In genomic region chr11:73390601-73391565, GRCh38 we compare ENCODE assay signal across 18 cellular contexts. TPM values are rescaled to one million over a fixed set of nuclear protein-coding genes. Genes with fewer than 3 reads are reported as not detected.
DNase-seq lines count a peak whose midpoint lies in the region; ATAC-seq, FAIRE-seq and TF ChIP-seq lines count a peak whose summit lies in the region.
"Had no signal": no experiment of that assay in that cellular context is flagged by ENCODE, and none has a peak within 500 bp of the region (broad histone marks: within the 10 kb centered on the region; RNA-seq: fewer than 3 reads in every experiment).

No MANE protein-coding gene starts in this region.

- TF ChIP-seq EP300 in HepG2 (IDR thresholded peaks at IDR 0.05; ENCODE audit: low read depth in 2 of 2, low read length in 2 of 2) (no peak), HepG2 (CRISPR knock-in tag; IDR thresholded peaks at IDR 0.05; ENCODE audit: borderline replicate concordance) (no peak)

- H2AFZ ChIP-seq in HepG2 (ENCODE audit: low read length), result no peak overlapping the region

- H3K9ac ChIP-seq in HepG2 (ENCODE audit: insufficient read depth, low read depth, low read length), result no peak overlapping the region

- TF ChIP-seq CTCF in activated CD8-positive, alpha-beta T cell treated with anti-CD3 and anti-CD28 coated beads for 36 hours (IDR thresholded peaks at IDR 0.05), result no peak
- TF ChIP-seq CTCF in HL-60 (IDR thresholded peaks at IDR 0.05; ENCODE audit: insufficient read depth, low read length) (no peak), HepG2 (CRISPR knock-in tag; IDR thresholded peaks at IDR 0.05) (no peak)

- in situ Hi-C loops in HepG2 (cut with HindIII; ENCODE audit: extremely low pct_ligation_motif_present, low pct_unique_long_range_greater_than_20kb), result loop anchor here (5.0 kb wide), 2 partner anchors 39 to 99 kb away; no protein-coding TSS in a partner anchor

- no peak for DNase-seq in activated CD8-positive, alpha-beta T cell treated with anti-CD3 and anti-CD28 coated beads, Interleukin-2, amount 10 ng/mL, durations not matched to agents 7 days and 5 days
- DNase-seq in activated CD8-positive, alpha-beta T cell treated with anti-CD3 and anti-CD28 coated beads for 36 hours, result no peak
- no peak for DNase-seq in HL-60 (ENCODE audit: low read depth in 1 of 2, low spot score in 1 of 2)
- DNase-seq in HepG2 (ENCODE audit: low spot score), result no peak
- no peak for DNase-seq in stimulated activated effector memory CD8-positive, alpha-beta T cell treated with anti-CD3 and anti-CD28 coated beads, Interleukin-12 subunit alpha, Interleukin-12 subunit beta, amount 100 ng/mL, for 72 hours (ENCODE audit: low spot score in 2 of 2)
- DNase-seq in DMS 273 treated with DMSO at 0.1 percent for 48 hours (lab: John Stamatoyannopoulos, UW), result no peak
- DNase-seq in HPDE6-E6E7 (ENCODE audit: extremely low spot score), result no peak
- DNase-seq: Kasumi-1, NCI-H1436, NCI-H2029 treated with DMSO at 0.1 percent for 48 hours, NCI-H510A treated with DMSO at 0.1 percent for 48 hours, SJCRH30 had no signal

- H3K4me1 Mint-ChIP-seq in activated CD8-positive, alpha-beta T cell treated with anti-CD3 and anti-CD28 coated beads, Interleukin-2, amount 10 ng/mL, durations not matched to agents 7 days and 5 days (ENCODE audit: low read depth), result peaks cover 43% of the 10 kb centered on the region
- peaks cover 20% of the 10 kb centered on the region for H3K4me1 Mint-ChIP-seq in activated CD8-positive, alpha-beta T cell treated with anti-CD3 and anti-CD28 coated beads for 36 hours (ENCODE audit: low read depth)
- peaks cover 39% of the 10 kb centered on the region for H3K4me1 Mint-ChIP-seq in stimulated activated effector memory CD8-positive, alpha-beta T cell treated with anti-CD3 and anti-CD28 coated beads, Interleukin-12 subunit alpha, Interleukin-12 subunit beta, amount 100 ng/mL, for 72 hours

- no peak for FAIRE-seq in HepG2 (lab: Jason Lieb, UNC)
- FAIRE-seq: GM18507, GM19239 had no signal

- CTCF ChIA-PET in activated CD8-positive, alpha-beta T cell treated with anti-CD3 and anti-CD28 coated beads, Interleukin-2, amount 10 ng/mL, durations not matched to agents 7 days and 5 days (lab: Charles Lee), result interaction anchor here (1.4 kb wide), 1 partner anchor 41 kb away, joined by 3 read pairs; no protein-coding TSS in a partner anchor
- CTCF ChIA-PET in activated CD8-positive, alpha-beta T cell treated with anti-CD3 and anti-CD28 coated beads for 36 hours (lab: Charles Lee), result interaction anchor here (4.0 to 9.9 kb wide), 2 partner anchors 39 to 40 kb away, joined by 18 to 133 read pairs; no protein-coding TSS in a partner anchor
- CTCF ChIA-PET in HepG2 (lab: Yijun Ruan, JAX; ENCODE audit: low intra/inter-chr PET ratio, low total read pairs), result no interaction called here

- H4K20me1 ChIP-seq in HepG2 (ENCODE audit: insufficient read depth, low read length), result no peaks in the 10 kb centered on the region

- TF ChIP-seq POLR2A in HepG2 (IDR thresholded peaks at IDR 0.05; ENCODE audit: insufficient read depth in 1 of 2, low read depth in 2 of 2, low read length in 2 of 2), result no peak

- peaks cover 7 to 15% of the 10 kb centered on the region in 2 experiments for H3K36me3 ChIP-seq in HepG2 (replicated peaks in 1 of 2; ENCODE audit: control insufficient read depth in 1 of 2, insufficient read depth in 2 of 2, low read length in 2 of 2)

- H3K4me3 ChIP-seq in HL-60 (replicated peaks; ENCODE audit: insufficient read depth, low read length), result no peak overlapping the region
- H3K4me3 ChIP-seq in HepG2 (replicated peaks in 1 of 3; ENCODE audit: insufficient read depth in 1 of 3, low read depth in 2 of 3, low read length in 3 of 3), result no peak overlapping the region
- H3K4me3 ChIP-seq: SJCRH30 had no signal

- WGBS in HepG2 (ENCODE audit: low lambda C conversion rate), result 100% methylated on average over 4 of the region's 12 CpGs

- peak overlapping the region; percentile 40 for H3K27ac ChIP-seq in HL-60 (replicated peaks)
- no peak overlapping the region for H3K27ac ChIP-seq in HepG2 (ENCODE audit: extremely low read length, insufficient read depth, low read length)
- H3K27ac ChIP-seq: 22Rv1, C4-2B, SJCRH30 had no signal

- BruUV-seq in HepG2 (replicated peaks; lab: Mats Ljungman, UMichigan), result no TSS peak

- intact Hi-C loops in activated CD8-positive, alpha-beta T cell treated with anti-CD3 and anti-CD28 coated beads for 36 hours (cut with micrococcal nuclease), result loop anchor here (5.0 kb wide), 1 partner anchor 39 kb away; no protein-coding TSS in a partner anchor
- intact Hi-C loops in HepG2 (cut with micrococcal nuclease; ENCODE audit: unreplicated experiment), result no loop called here

- H3K79me2 ChIP-seq in HepG2 (ENCODE audit: insufficient read depth, low read length), result peaks cover 2% of the 10 kb centered on the region

- H3K4me2 ChIP-seq in HepG2 (ENCODE audit: low read depth, low read length), result no peak overlapping the region

- no peaks in the 10 kb centered on the region for H3K9me3 ChIP-seq in HepG2 (ENCODE audit: low read length)
- H3K9me3 ChIP-seq: SJCRH30 had no signal

- H3K4me1 ChIP-seq in HepG2 (ENCODE audit: insufficient read depth, low read length), result peaks cover 6% of the 10 kb centered on the region

- H3K27me3 ChIP-seq in HL-60 (ENCODE audit: insufficient read depth, poor library complexity, severe bottlenecking), result no peaks in the 10 kb centered on the region
- no peaks in the 10 kb centered on the region for H3K27me3 ChIP-seq in HepG2 (ENCODE audit: control insufficient read depth in 1 of 2, insufficient read depth in 2 of 2, low read length in 2 of 2)
- H3K27me3 ChIP-seq: SJCRH30 had no signal

- POLR2A ChIA-PET in activated CD8-positive, alpha-beta T cell treated with anti-CD3 and anti-CD28 coated beads, Interleukin-2, amount 10 ng/mL, durations not matched to agents 7 days and 5 days (lab: Charles Lee), result no interaction called here
- POLR2A ChIA-PET in activated CD8-positive, alpha-beta T cell treated with anti-CD3 and anti-CD28 coated beads for 36 hours (lab: Charles Lee), result interaction anchor here (2.0 kb wide), 1 partner anchor 8 kb away, joined by 6 read pairs; no protein-coding TSS in a partner anchor
- POLR2A ChIA-PET in HepG2 (lab: Yijun Ruan, JAX), result no interaction called here

- peak overlapping the region; percentile 34 for H3K27ac Mint-ChIP-seq in activated CD8-positive, alpha-beta T cell treated with anti-CD3 and anti-CD28 coated beads, Interleukin-2, amount 10 ng/mL, durations not matched to agents 7 days and 5 days
- H3K27ac Mint-ChIP-seq in activated CD8-positive, alpha-beta T cell treated with anti-CD3 and anti-CD28 coated beads for 36 hours, result no peak overlapping the region
- H3K27ac Mint-ChIP-seq in stimulated activated effector memory CD8-positive, alpha-beta T cell treated with anti-CD3 and anti-CD28 coated beads, Interleukin-12 subunit alpha, Interleukin-12 subunit beta, amount 100 ng/mL, for 72 hours, result peak overlapping the region; percentile 60

- peaks cover 30% of the 10 kb centered on the region for H3K36me3 Mint-ChIP-seq in activated CD8-positive, alpha-beta T cell treated with anti-CD3 and anti-CD28 coated beads, Interleukin-2, amount 10 ng/mL, durations not matched to agents 7 days and 5 days (ENCODE audit: low read depth)
- peaks cover 11% of the 10 kb centered on the region for H3K36me3 Mint-ChIP-seq in activated CD8-positive, alpha-beta T cell treated with anti-CD3 and anti-CD28 coated beads for 36 hours (ENCODE audit: low read depth)
- H3K36me3 Mint-ChIP-seq in stimulated activated effector memory CD8-positive, alpha-beta T cell treated with anti-CD3 and anti-CD28 coated beads, Interleukin-12 subunit alpha, Interleukin-12 subunit beta, amount 100 ng/mL, for 72 hours, result peaks cover 68% of the 10 kb centered on the region

- H3K9me3 Mint-ChIP-seq in activated CD8-positive, alpha-beta T cell treated with anti-CD3 and anti-CD28 coated beads, Interleukin-2, amount 10 ng/mL, durations not matched to agents 7 days and 5 days (ENCODE audit: insufficient read depth), result no peaks in the 10 kb centered on the region
- no peaks in the 10 kb centered on the region for H3K9me3 Mint-ChIP-seq in activated CD8-positive, alpha-beta T cell treated with anti-CD3 and anti-CD28 coated beads for 36 hours
- no peaks in the 10 kb centered on the region for H3K9me3 Mint-ChIP-seq in stimulated activated effector memory CD8-positive, alpha-beta T cell treated with anti-CD3 and anti-CD28 coated beads, Interleukin-12 subunit alpha, Interleukin-12 subunit beta, amount 100 ng/mL, for 72 hours

- H3K4me3 Mint-ChIP-seq in activated CD8-positive, alpha-beta T cell treated with anti-CD3 and anti-CD28 coated beads, Interleukin-2, amount 10 ng/mL, durations not matched to agents 7 days and 5 days, result no peak overlapping the region
- no peak overlapping the region for H3K4me3 Mint-ChIP-seq in activated CD8-positive, alpha-beta T cell treated with anti-CD3 and anti-CD28 coated beads for 36 hours
- no peak overlapping the region for H3K4me3 Mint-ChIP-seq in stimulated activated effector memory CD8-positive, alpha-beta T cell treated with anti-CD3 and anti-CD28 coated beads, Interleukin-12 subunit alpha, Interleukin-12 subunit beta, amount 100 ng/mL, for 72 hours

- TF ChIP-seq RAD21 in HepG2 (CRISPR knock-in tag; IDR thresholded peaks at IDR 0.05), result no peak

- no peak for ATAC-seq in activated CD8-positive, alpha-beta T cell treated with anti-CD3 and anti-CD28 coated beads, Interleukin-2, amount 10 ng/mL, durations not matched to agents 7 days and 5 days
- no peak for ATAC-seq in activated CD8-positive, alpha-beta T cell treated with anti-CD3 and anti-CD28 coated beads for 36 hours
- no peak for ATAC-seq in HepG2
- ATAC-seq in stimulated activated effector memory CD8-positive, alpha-beta T cell treated with anti-CD3 and anti-CD28 coated beads, Interleukin-12 subunit alpha, Interleukin-12 subunit beta, amount 100 ng/mL, for 72 hours, result no peak
- ATAC-seq in GM18870 (IDR thresholded peaks at IDR 0.05; ENCODE audit: unreplicated experiment), result no peak
- ATAC-seq: HCT116 had no signal

- no peaks in the 10 kb centered on the region for H3K27me3 Mint-ChIP-seq in activated CD8-positive, alpha-beta T cell treated with anti-CD3 and anti-CD28 coated beads, Interleukin-2, amount 10 ng/mL, durations not matched to agents 7 days and 5 days (ENCODE audit: low read depth)
- no peaks in the 10 kb centered on the region for H3K27me3 Mint-ChIP-seq in activated CD8-positive, alpha-beta T cell treated with anti-CD3 and anti-CD28 coated beads for 36 hours

RNA-seq across cellular contexts. Expression of gene RELT, which starts 14.7 kb away (rescaled TPM):
- 10 to 100 TPM; 28.6 to 33.2 TPM for total RNA-seq in activated CD8-positive, alpha-beta T cell treated with anti-CD3 and anti-CD28 coated beads, Interleukin-2, amount 10 ng/mL, durations not matched to agents 7 days and 5 days
- 10 to 100 TPM; 26.6 to 29.6 TPM for total RNA-seq in activated CD8-positive, alpha-beta T cell treated with anti-CD3 and anti-CD28 coated beads for 36 hours
- total RNA-seq in HepG2 (2016; rRNA removed; fragmentation: Illumina TruSeq; extraction: Trizol), result 1.6 and 4.7 TPM in 2 replicates
- 2.8 and 3.4 TPM in 2 replicates for total RNA-seq in HepG2 (2016; cell fraction: cytosol; rRNA removed; fragmentation: Illumina TruSeq; extraction: Trizol; ENCODE audit: low read depth)
- 1.8 and 4.7 TPM in 2 replicates for total RNA-seq in HepG2 (2016; cell fraction: insoluble cytoplasmic fraction; rRNA removed; fragmentation: Illumina TruSeq; extraction: Trizol)
- 4.0 and 4.2 TPM in 2 replicates for total RNA-seq in HepG2 (2016; cell fraction: membrane; rRNA removed; fragmentation: Illumina TruSeq; extraction: Trizol)
- total RNA-seq in HepG2 (2016; cell fraction: nucleus; rRNA removed; fragmentation: Illumina TruSeq; extraction: Trizol), result 5.4 TPM in 2 replicates
- 2.5 and 3.5 TPM in 2 replicates for polyA plus RNA-seq in HepG2 (2011; rRNA removed)
- 2.1 and 3.1 TPM in 2 replicates for polyA plus RNA-seq in HepG2 (2011; cell fraction: cytosol; rRNA removed)
- 12.5 and 18.1 TPM in 2 replicates for polyA plus RNA-seq in HepG2 (2011; cell fraction: nucleus; rRNA removed)
- polyA plus RNA-seq in HepG2 (2012), result 1.0 and 2.7 TPM in 2 replicates
- polyA plus RNA-seq in HepG2 (2016; cell fraction: cytosol; fragmentation: Illumina TruSeq; extraction: Trizol; ENCODE audit: low read depth), result 0.36 and 0.55 TPM in 2 replicates
- 1.4 TPM in 2 replicates for polyA plus RNA-seq in HepG2 (2016; cell fraction: insoluble cytoplasmic fraction; fragmentation: Illumina TruSeq; extraction: Trizol; ENCODE audit: low read depth)
- 0.68 and 0.80 TPM in 2 replicates for polyA plus RNA-seq in HepG2 (2016; cell fraction: membrane; fragmentation: Illumina TruSeq; extraction: Trizol; ENCODE audit: low read depth)
- 14.8 and 15.4 TPM in 2 replicates for polyA plus RNA-seq in HepG2 (2016; cell fraction: nucleus; fragmentation: Illumina TruSeq; extraction: Trizol; ENCODE audit: insufficient read depth, low read depth)
- polyA minus RNA-seq in HepG2 (2011; rRNA and poly(A)+ RNA removed; ENCODE audit: low replicate concordance), result 7.0 and 19.1 TPM in 2 replicates
- 1.7 and 2.0 TPM in 2 replicates for polyA minus RNA-seq in HepG2 (2011; cell fraction: cytosol; rRNA and poly(A)+ RNA removed)
- polyA minus RNA-seq in HepG2 (2011; cell fraction: nucleus; rRNA and poly(A)+ RNA removed), result 5.2 and 7.6 TPM in 2 replicates
